Comparison of ENCODE assay signal across 1 cellular context in the genomic region with DNA sequence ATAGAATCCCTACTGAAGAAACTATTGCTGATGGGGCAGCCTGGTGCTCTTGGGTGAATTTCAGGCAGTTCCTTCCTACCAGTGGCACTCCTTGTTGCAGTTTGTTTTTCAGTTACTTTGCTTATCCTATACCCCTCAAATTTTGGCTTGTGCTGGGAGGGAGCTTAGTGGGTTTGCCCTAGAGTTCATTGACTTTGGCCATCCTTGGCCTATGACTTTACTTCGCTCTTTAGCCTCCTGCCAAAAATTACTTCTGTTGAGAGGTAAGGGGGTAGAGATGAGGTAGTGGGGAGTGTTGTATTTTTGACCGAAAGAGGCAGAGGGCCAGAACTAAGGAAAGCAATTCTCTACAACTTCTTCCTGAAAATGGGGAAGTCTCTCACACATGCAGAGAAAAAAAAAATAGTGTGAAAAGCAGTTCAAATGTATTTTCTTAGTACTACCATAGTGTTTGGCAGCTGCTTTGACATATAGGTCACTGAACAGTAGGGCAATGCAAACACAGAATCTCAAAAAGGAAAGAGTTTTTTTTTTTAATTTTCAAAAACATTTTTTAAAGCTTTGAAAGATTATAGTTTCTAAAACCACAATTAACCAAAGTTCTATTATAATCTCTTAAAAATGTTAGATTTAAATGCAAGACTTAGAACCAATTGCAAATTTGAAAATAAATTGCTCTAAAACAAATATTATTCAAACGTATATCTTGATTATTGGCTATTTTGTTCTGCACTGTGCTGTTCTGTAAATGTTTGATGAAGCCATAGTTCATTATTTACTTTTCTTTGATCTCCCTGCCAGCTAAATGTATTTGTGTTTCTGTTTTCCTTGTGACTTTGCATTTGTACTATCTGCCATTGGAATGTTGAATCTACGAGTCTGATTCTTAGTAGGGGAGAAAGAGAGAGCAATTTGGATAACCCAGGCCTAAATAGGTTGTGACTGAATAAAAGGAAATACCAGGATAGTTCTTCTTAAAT.
TF ChIP-seq lines count a peak whose summit lies in the region.

No MANE protein-coding gene starts in this region.

TF ChIP-seq in HepG2, 621 proteins besides CTCF, POLR2A, EP300 and RAD21 (continued from another document):
- TF ChIP-seq ZNF30 (CRISPR knock-in tag; IDR thresholded peaks at IDR 0.05) (no peak), TARDBP (CRISPR knock-in tag; IDR thresholded peaks at IDR 0.05) (peak; percentile 47; the same call in 1 of the 2 replicates), SMAD3 (CRISPR knock-in tag; IDR thresholded peaks at IDR 0.05) (peak; percentile 19; the same call in 1 of the 2 replicates), ZNF24 (IDR thresholded peaks at IDR 0.05) (0 out of 2 replicates have a peak, but pooled peaks have one; percentile 18), PTBP1 (IDR thresholded peaks at IDR 0.05; ENCODE audit: low read depth, low read length, poor library complexity, severe bottlenecking) (no peak), ARID2 (CRISPR knock-in tag; IDR thresholded peaks at IDR 0.05; ENCODE audit: borderline replicate concordance) (no peak), TBX2 (CRISPR knock-in tag; IDR thresholded peaks at IDR 0.05; ENCODE audit: borderline replicate concordance) (no peak), NR2C2 (CRISPR knock-in tag; IDR thresholded peaks at IDR 0.05; ENCODE audit: borderline replicate concordance) (no peak), ZNF841 (CRISPR knock-in tag; IDR thresholded peaks at IDR 0.05; ENCODE audit: borderline replicate concordance) (no peak), MAF1 (CRISPR knock-in tag; IDR thresholded peaks at IDR 0.05; ENCODE audit: borderline replicate concordance) (no peak), JARID2 (CRISPR knock-in tag; IDR thresholded peaks at IDR 0.05; ENCODE audit: insufficient replicate concordance) (no peak), TOE1 (CRISPR knock-in tag; IDR thresholded peaks at IDR 0.05) (no peak), PAX8 (CRISPR knock-in tag; IDR thresholded peaks at IDR 0.05; ENCODE audit: borderline replicate concordance) (no peak), NR2F6 (IDR thresholded peaks at IDR 0.05) (peak; percentile 85), NR2F6 (CRISPR knock-in tag; IDR thresholded peaks at IDR 0.05) (peak; percentile 45; the same call in 1 of the 2 replicates), HHEX (CRISPR knock-in tag; IDR thresholded peaks at IDR 0.05) (peak; percentile 94), ZNF792 (CRISPR knock-in tag; IDR thresholded peaks at IDR 0.05) (0 out of 2 replicates have a peak, but pooled peaks have one; percentile 21), MEF2D (CRISPR knock-in tag; IDR thresholded peaks at IDR 0.05) (no peak), TCF7L2 (IDR thresholded peaks at IDR 0.05; ENCODE audit: low read depth, low read length) (peak; percentile 95), SMAD9 (CRISPR knock-in tag; IDR thresholded peaks at IDR 0.05) (no peak), ZFAT (CRISPR knock-in tag; conservative IDR thresholded peaks at IDR 0.05) (no peak), ZNF598 (CRISPR knock-in tag; IDR thresholded peaks at IDR 0.05; ENCODE audit: borderline replicate concordance) (no peak), ZNF776 (CRISPR knock-in tag; IDR thresholded peaks at IDR 0.05) (no peak), HES4 (CRISPR knock-in tag; IDR thresholded peaks at IDR 0.05; ENCODE audit: borderline replicate concordance) (no peak), THYN1 (CRISPR knock-in tag; IDR thresholded peaks at IDR 0.05; ENCODE audit: borderline replicate concordance, low read depth) (no peak), ZNF180 (CRISPR knock-in tag; IDR thresholded peaks at IDR 0.05; ENCODE audit: borderline replicate concordance, low read depth) (no peak), CEBPB (IDR thresholded peaks at IDR 0.05; ENCODE audit: borderline replicate concordance, low read depth, low read length) (no peak), GATAD2A (CRISPR knock-in tag; IDR thresholded peaks at IDR 0.05) (peak; percentile 80), ZNF564 (CRISPR knock-in tag; IDR thresholded peaks at IDR 0.05) (no peak), PHF5A (CRISPR knock-in tag; IDR thresholded peaks at IDR 0.05; ENCODE audit: low read depth, unreplicated experiment) (no peak), KAT2B (IDR thresholded peaks at IDR 0.05; ENCODE audit: borderline replicate concordance, low read depth, low read length) (no peak)
- TF ChIP-seq, protein P1, sequence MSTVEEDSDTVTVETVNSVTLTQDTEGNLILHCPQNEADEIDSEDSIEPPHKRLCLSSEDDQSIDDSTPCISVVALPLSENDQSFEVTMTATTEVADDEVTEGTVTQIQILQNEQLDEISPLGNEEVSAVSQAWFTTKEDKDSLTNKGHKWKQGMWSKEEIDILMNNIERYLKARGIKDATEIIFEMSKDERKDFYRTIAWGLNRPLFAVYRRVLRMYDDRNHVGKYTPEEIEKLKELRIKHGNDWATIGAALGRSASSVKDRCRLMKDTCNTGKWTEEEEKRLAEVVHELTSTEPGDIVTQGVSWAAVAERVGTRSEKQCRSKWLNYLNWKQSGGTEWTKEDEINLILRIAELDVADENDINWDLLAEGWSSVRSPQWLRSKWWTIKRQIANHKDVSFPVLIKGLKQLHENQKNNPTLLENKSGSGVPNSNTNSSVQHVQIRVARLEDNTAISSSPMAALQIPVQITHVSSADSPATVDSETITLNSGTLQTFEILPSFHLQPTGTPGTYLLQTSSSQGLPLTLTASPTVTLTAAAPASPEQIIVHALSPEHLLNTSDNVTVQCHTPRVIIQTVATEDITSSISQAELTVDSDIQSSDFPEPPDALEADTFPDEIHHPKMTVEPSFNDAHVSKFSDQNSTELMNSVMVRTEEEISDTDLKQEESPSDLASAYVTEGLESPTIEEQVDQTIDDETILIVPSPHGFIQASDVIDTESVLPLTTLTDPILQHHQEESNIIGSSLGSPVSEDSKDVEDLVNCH (CRISPR knock-in tag; IDR thresholded peaks at IDR 0.05) = no peak
- TF ChIP-seq, protein P2, sequence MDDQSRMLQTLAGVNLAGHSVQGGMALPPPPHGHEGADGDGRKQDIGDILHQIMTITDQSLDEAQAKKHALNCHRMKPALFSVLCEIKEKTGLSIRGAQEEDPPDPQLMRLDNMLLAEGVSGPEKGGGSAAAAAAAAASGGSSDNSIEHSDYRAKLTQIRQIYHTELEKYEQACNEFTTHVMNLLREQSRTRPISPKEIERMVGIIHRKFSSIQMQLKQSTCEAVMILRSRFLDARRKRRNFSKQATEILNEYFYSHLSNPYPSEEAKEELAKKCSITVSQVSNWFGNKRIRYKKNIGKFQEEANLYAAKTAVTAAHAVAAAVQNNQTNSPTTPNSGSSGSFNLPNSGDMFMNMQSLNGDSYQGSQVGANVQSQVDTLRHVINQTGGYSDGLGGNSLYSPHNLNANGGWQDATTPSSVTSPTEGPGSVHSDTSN (CRISPR knock-in tag; IDR thresholded peaks at IDR 0.05; ENCODE audit: borderline replicate concordance) = no peak
- TF ChIP-seq, protein P3, sequence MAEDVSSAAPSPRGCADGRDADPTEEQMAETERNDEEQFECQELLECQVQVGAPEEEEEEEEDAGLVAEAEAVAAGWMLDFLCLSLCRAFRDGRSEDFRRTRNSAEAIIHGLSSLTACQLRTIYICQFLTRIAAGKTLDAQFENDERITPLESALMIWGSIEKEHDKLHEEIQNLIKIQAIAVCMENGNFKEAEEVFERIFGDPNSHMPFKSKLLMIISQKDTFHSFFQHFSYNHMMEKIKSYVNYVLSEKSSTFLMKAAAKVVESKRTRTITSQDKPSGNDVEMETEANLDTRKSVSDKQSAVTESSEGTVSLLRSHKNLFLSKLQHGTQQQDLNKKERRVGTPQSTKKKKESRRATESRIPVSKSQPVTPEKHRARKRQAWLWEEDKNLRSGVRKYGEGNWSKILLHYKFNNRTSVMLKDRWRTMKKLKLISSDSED (CRISPR knock-in tag; IDR thresholded peaks at IDR 0.05) = no peak
- TF ChIP-seq, protein P4, sequence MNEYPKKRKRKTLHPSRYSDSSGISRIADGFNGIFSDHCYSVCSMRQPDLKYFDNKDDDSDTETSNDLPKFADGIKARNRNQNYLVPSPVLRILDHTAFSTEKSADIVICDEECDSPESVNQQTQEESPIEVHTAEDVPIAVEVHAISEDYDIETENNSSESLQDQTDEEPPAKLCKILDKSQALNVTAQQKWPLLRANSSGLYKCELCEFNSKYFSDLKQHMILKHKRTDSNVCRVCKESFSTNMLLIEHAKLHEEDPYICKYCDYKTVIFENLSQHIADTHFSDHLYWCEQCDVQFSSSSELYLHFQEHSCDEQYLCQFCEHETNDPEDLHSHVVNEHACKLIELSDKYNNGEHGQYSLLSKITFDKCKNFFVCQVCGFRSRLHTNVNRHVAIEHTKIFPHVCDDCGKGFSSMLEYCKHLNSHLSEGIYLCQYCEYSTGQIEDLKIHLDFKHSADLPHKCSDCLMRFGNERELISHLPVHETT (CRISPR knock-in tag; conservative IDR thresholded peaks at IDR 0.05) = no peak
- TF ChIP-seq, protein P5, sequence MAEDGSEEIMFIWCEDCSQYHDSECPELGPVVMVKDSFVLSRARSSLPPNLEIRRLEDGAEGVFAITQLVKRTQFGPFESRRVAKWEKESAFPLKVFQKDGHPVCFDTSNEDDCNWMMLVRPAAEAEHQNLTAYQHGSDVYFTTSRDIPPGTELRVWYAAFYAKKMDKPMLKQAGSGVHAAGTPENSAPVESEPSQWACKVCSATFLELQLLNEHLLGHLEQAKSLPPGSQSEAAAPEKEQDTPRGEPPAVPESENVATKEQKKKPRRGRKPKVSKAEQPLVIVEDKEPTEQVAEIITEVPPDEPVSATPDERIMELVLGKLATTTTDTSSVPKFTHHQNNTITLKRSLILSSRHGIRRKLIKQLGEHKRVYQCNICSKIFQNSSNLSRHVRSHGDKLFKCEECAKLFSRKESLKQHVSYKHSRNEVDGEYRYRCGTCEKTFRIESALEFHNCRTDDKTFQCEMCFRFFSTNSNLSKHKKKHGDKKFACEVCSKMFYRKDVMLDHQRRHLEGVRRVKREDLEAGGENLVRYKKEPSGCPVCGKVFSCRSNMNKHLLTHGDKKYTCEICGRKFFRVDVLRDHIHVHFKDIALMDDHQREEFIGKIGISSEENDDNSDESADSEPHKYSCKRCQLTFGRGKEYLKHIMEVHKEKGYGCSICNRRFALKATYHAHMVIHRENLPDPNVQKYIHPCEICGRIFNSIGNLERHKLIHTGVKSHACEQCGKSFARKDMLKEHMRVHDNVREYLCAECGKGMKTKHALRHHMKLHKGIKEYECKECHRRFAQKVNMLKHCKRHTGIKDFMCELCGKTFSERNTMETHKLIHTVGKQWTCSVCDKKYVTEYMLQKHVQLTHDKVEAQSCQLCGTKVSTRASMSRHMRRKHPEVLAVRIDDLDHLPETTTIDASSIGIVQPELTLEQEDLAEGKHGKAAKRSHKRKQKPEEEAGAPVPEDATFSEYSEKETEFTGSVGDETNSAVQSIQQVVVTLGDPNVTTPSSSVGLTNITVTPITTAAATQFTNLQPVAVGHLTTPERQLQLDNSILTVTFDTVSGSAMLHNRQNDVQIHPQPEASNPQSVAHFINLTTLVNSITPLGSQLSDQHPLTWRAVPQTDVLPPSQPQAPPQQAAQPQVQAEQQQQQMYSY (CRISPR knock-in tag; IDR thresholded peaks at IDR 0.05) = no peak
- TF ChIP-seq, protein P6, sequence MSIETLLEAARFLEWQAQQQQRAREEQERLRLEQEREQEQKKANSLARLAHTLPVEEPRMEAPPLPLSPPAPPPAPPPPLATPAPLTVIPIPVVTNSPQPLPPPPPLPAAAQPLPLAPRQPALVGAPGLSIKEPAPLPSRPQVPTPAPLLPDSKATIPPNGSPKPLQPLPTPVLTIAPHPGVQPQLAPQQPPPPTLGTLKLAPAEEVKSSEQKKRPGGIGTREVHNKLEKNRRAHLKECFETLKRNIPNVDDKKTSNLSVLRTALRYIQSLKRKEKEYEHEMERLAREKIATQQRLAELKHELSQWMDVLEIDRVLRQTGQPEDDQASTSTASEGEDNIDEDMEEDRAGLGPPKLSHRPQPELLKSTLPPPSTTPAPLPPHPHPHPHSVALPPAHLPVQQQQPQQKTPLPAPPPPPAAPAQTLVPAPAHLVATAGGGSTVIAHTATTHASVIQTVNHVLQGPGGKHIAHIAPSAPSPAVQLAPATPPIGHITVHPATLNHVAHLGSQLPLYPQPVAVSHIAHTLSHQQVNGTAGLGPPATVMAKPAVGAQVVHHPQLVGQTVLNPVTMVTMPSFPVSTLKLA (IDR thresholded peaks at IDR 0.05) = no peak
- TF ChIP-seq, protein P7, sequence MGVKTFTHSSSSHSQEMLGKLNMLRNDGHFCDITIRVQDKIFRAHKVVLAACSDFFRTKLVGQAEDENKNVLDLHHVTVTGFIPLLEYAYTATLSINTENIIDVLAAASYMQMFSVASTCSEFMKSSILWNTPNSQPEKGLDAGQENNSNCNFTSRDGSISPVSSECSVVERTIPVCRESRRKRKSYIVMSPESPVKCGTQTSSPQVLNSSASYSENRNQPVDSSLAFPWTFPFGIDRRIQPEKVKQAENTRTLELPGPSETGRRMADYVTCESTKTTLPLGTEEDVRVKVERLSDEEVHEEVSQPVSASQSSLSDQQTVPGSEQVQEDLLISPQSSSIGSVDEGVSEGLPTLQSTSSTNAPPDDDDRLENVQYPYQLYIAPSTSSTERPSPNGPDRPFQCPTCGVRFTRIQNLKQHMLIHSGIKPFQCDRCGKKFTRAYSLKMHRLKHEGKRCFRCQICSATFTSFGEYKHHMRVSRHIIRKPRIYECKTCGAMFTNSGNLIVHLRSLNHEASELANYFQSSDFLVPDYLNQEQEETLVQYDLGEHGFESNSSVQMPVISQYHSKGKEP (CRISPR knock-in tag; IDR thresholded peaks at IDR 0.05) = no peak
- TF ChIP-seq, protein P8, sequence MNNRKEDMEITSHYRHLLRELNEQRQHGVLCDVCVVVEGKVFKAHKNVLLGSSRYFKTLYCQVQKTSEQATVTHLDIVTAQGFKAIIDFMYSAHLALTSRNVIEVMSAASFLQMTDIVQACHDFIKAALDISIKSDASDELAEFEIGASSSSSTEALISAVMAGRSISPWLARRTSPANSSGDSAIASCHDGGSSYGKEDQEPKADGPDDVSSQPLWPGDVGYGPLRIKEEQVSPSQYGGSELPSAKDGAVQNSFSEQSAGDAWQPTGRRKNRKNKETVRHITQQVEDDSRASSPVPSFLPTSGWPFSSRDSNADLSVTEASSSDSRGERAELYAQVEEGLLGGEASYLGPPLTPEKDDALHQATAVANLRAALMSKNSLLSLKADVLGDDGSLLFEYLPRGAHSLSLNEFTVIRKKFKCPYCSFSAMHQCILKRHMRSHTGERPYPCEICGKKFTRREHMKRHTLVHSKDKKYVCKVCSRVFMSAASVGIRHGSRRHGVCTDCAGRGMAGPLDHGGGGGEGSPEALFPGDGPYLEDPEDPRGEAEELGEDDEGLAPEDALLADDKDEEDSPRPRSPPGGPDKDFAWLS (CRISPR knock-in tag; IDR thresholded peaks at IDR 0.05; ENCODE audit: borderline replicate concordance) = no peak
- TF ChIP-seq, protein P9, sequence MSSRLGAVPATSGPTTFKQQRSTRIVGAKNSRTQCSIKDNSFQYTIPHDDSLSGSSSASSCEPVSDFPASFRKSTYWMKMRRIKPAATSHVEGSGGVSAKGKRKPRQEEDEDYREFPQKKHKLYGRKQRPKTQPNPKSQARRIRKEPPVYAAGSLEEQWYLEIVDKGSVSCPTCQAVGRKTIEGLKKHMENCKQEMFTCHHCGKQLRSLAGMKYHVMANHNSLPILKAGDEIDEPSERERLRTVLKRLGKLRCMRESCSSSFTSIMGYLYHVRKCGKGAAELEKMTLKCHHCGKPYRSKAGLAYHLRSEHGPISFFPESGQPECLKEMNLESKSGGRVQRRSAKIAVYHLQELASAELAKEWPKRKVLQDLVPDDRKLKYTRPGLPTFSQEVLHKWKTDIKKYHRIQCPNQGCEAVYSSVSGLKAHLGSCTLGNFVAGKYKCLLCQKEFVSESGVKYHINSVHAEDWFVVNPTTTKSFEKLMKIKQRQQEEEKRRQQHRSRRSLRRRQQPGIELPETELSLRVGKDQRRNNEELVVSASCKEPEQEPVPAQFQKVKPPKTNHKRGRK (CRISPR knock-in tag; IDR thresholded peaks at IDR 0.05) = no peak
- TF ChIP-seq, protein P10, sequence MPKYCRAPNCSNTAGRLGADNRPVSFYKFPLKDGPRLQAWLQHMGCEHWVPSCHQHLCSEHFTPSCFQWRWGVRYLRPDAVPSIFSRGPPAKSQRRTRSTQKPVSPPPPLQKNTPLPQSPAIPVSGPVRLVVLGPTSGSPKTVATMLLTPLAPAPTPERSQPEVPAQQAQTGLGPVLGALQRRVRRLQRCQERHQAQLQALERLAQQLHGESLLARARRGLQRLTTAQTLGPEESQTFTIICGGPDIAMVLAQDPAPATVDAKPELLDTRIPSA (CRISPR knock-in tag; IDR thresholded peaks at IDR 0.05; ENCODE audit: borderline replicate concordance) = no peak
